ENCODE assay signal across 19 cellular contexts in the genomic region with DNA sequence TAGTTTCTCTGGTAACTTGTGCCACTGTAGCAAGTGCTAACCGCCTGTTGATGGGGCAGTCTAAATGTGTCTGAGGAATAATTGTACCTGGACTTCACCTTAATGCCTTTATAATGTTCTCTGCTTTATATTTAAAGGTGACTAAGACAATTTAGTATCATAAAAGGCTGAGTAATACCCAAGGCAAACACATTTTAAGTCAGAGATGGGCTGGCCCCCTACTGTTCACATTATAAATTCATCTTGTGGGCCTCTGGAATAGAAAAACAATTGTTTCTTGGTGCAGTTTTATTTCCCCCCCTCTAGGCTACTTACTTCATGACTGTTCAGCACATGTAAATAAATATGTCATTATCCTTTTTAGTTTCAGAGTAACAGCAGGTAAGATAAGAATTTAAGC.
DNase-seq lines count a peak whose midpoint lies in the region; ATAC-seq and TF ChIP-seq lines count a peak whose summit lies in the region.
"Had no signal": no experiment of that assay in that cellular context is flagged by ENCODE, and none has a peak within 500 bp of the region (broad histone marks: within the 10 kb centered on the region; RNA-seq: fewer than 3 reads in every experiment).

No MANE protein-coding gene starts in this region.

- TF ChIP-seq RAD21 in SK-N-SH (IDR thresholded peaks at IDR 0.05; ENCODE audit: low read length): no peak

- no peak overlapping the region for H3K4me3 Mint-ChIP-seq in T-helper 17 cell
- H3K4me3 Mint-ChIP-seq: central memory CD8-positive, alpha-beta T cell; T-helper 1 cell treated with Interleukin-12 subunit alpha and Interleukin-12 subunit beta and Interleukin-4 antibody, amounts not matched to agents 30 μg/mL and 1 μg/mL, for 36 hours had no signal

- H3K4me3 ChIP-seq in KMS-11 (IDR thresholded peaks at IDR 0.05; ENCODE audit: insufficient read depth, low read depth, low read length) (no peak overlapping the region), SK-N-SH (ENCODE audit: low read depth in 2 of 2, low read length in 1 of 2) (no peak overlapping the region), H7 (ENCODE audit: insufficient read depth, low read depth, low read length) (no peak overlapping the region)
- H3K4me3 ChIP-seq: thoracic aorta had no signal

- no peak overlapping the region for H3K27ac Mint-ChIP-seq in T-helper 17 cell
- H3K27ac Mint-ChIP-seq: T-helper 1 cell treated with Interleukin-12 subunit alpha and Interleukin-12 subunit beta and Interleukin-4 antibody, amounts not matched to agents 30 μg/mL and 1 μg/mL, for 36 hours had no signal

- H3K27me3 ChIP-seq in KMS-11 (ENCODE audit: insufficient read depth, low read depth) (no peaks in the 10 kb centered on the region), SK-N-SH (ENCODE audit: insufficient read depth) (no peaks in the 10 kb centered on the region), H7 (ENCODE audit: control insufficient read depth, insufficient read depth, low read length) (no peaks in the 10 kb centered on the region)
- H3K27me3 ChIP-seq: BE2C had no signal

- DNase-seq in COR-L47 (lab: John Stamatoyannopoulos, UW) (peak; percentile 67), SK-N-SH (no peak), iris pigment epithelial cell (ENCODE audit: low read depth) (peak; percentile 26), activated gamma-delta T cell treated with Interleukin-2 at 50 U/mL for 16 hours (no peak), T-helper 17 cell (no peak), H7 (no peak)
- DNase-seq: activated CD4-positive, CD25-positive, alpha-beta regulatory T cell treated with anti-CD3 and anti-CD28 coated beads, Interleukin-2, amount 50 U/mL, for 72 hours; activated CD8-positive, alpha-beta memory T cell treated with anti-CD3 and anti-CD28 coated beads, Interleukin-2, amount 50 U/mL, for 48 hours; activated naive CD4-positive, alpha-beta T cell treated with anti-CD3 and anti-CD28 coated beads, Interleukin-2, amount 50 U/mL, for 16 hours; BE2C; islet precursor cell; NCI-H524 treated with DMSO at 0.1 percent for 48 hours; posterior cingulate gyrus had no signal

- H3K4me1 ChIP-seq in KMS-11 (ENCODE audit: low read depth, poor library complexity, severe bottlenecking): no peaks in the 10 kb centered on the region
- H3K4me1 ChIP-seq in SK-N-SH (ENCODE audit: control insufficient read depth in 1 of 2, insufficient read depth in 2 of 2, low read depth in 1 of 2, low read length in 1 of 2): peaks cover 0 to 4% of the 10 kb centered on the region in 2 experiments; a peak in 2 of 4 replicates
- H3K4me1 ChIP-seq: BE2C had no signal

- H4K20me1 ChIP-seq in KMS-11 (ENCODE audit: insufficient read depth): no peaks in the 10 kb centered on the region
- H4K20me1 ChIP-seq in SK-N-SH (ENCODE audit: insufficient read depth): no peaks in the 10 kb centered on the region

- POLR2A ChIA-PET in SK-N-SH (lab: Yijun Ruan, JAX): no interaction called here

- CTCF ChIA-PET in SK-N-SH (lab: Yijun Ruan, JAX): no interaction called here

- H3K9ac ChIP-seq in KMS-11 (no peak overlapping the region), SK-N-SH (no peak overlapping the region)

- ATAC-seq in HG02884 (IDR thresholded peaks at IDR 0.05; ENCODE audit: unreplicated experiment) (no peak), T-helper 17 cell (no peak)

- H2AFZ ChIP-seq in KMS-11 (ENCODE audit: low read depth): no peak overlapping the region
- no peak overlapping the region for H2AFZ ChIP-seq in SK-N-SH (ENCODE audit: low read depth)

- no peak for TF ChIP-seq EP300 in SK-N-SH (IDR thresholded peaks at IDR 0.05; ENCODE audit: borderline replicate concordance in 1 of 2, low read depth in 1 of 2, low read length in 1 of 2)

- no peaks in the 10 kb centered on the region for H3K79me2 ChIP-seq in KMS-11 (ENCODE audit: insufficient read depth, low read depth)
- H3K79me2 ChIP-seq in SK-N-SH (ENCODE audit: insufficient read depth): no peaks in the 10 kb centered on the region

- peak; percentile 22; the same call in 1 of the 2 replicates for TF ChIP-seq CTCF in KMS-11 (conservative IDR thresholded peaks at IDR 0.05; ENCODE audit: low read depth, low read length)
- TF ChIP-seq CTCF in SK-N-SH (IDR thresholded peaks at IDR 0.05): peak; percentile 42; the same call in 1 of the 2 replicates

- no peaks in the 10 kb centered on the region for H3K36me3 Mint-ChIP-seq in T-helper 17 cell (ENCODE audit: low read depth)

- H3K27ac ChIP-seq in KMS-11 (no peak overlapping the region), SK-N-SH (ENCODE audit: low read depth in 2 of 2, low read length in 1 of 2) (no peak overlapping the region)
- H3K27ac ChIP-seq: RWPE1, thoracic aorta had no signal

- 65% methylated on average over 1 of the region's 1 CpG for WGBS in SK-N-SH (ENCODE audit: low lambda C conversion rate)

- H3K9me3 ChIP-seq in SK-N-SH: no peaks in the 10 kb centered on the region
- no peaks in the 10 kb centered on the region for H3K9me3 ChIP-seq in T-helper 17 cell (ENCODE audit: control insufficient read depth, low read length, poor library complexity, severe bottlenecking)
- H3K9me3 ChIP-seq: BE2C, thoracic aorta had no signal

- H3K27me3 Mint-ChIP-seq in T-helper 17 cell: no peaks in the 10 kb centered on the region
- H3K27me3 Mint-ChIP-seq: central memory CD8-positive, alpha-beta T cell had no signal

- H3F3A ChIP-seq in SK-N-SH (replicated peaks; ENCODE audit: insufficient read depth): no peaks in the 10 kb centered on the region

- H3K36me3 ChIP-seq in KMS-11 (ENCODE audit: insufficient read depth) (no peaks in the 10 kb centered on the region), SK-N-SH (replicated peaks in 1 of 2; ENCODE audit: control insufficient read depth in 1 of 2, insufficient read depth in 2 of 2, low read length in 1 of 2) (no peaks in the 10 kb centered on the region), H7 (replicated peaks; ENCODE audit: control insufficient read depth, insufficient read depth, low read length) (no peaks in the 10 kb centered on the region)
- H3K36me3 ChIP-seq: BE2C, thoracic aorta had no signal

- H3K4me2 ChIP-seq in KMS-11 (no peak overlapping the region), SK-N-SH (no peak overlapping the region)

- no peaks in the 10 kb centered on the region for H3K9me2 ChIP-seq in SK-N-SH

- no peaks in the 10 kb centered on the region for H3K4me1 Mint-ChIP-seq in T-helper 17 cell
- H3K4me1 Mint-ChIP-seq: central memory CD8-positive, alpha-beta T cell had no signal

TF ChIP-seq in SK-N-SH, 30 proteins besides CTCF, POLR2A, EP300 and RAD21:
- TF ChIP-seq, protein P1, sequence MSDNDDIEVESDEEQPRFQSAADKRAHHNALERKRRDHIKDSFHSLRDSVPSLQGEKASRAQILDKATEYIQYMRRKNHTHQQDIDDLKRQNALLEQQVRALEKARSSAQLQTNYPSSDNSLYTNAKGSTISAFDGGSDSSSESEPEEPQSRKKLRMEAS (IDR thresholded peaks at IDR 0.05; ENCODE audit: low read depth): no peak
- no peak for TF ChIP-seq NFIC (IDR thresholded peaks at IDR 0.05; ENCODE audit: borderline replicate concordance)
- TF ChIP-seq TEAD4 (IDR thresholded peaks at IDR 0.05; ENCODE audit: borderline replicate concordance, insufficient read depth): no peak
- TF ChIP-seq GATA2 (CRISPR knock-in tag; IDR thresholded peaks at IDR 0.05): no peak
- no peak for TF ChIP-seq FOSL2 (IDR thresholded peaks at IDR 0.05; ENCODE audit: borderline replicate concordance, low read depth)
- no peak for TF ChIP-seq RXRA (IDR thresholded peaks at IDR 0.05; ENCODE audit: borderline replicate concordance, low read depth)
- TF ChIP-seq, protein P2, sequence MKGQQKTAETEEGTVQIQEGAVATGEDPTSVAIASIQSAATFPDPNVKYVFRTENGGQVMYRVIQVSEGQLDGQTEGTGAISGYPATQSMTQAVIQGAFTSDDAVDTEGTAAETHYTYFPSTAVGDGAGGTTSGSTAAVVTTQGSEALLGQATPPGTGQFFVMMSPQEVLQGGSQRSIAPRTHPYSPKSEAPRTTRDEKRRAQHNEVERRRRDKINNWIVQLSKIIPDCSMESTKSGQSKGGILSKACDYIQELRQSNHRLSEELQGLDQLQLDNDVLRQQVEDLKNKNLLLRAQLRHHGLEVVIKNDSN (IDR thresholded peaks at IDR 0.05; ENCODE audit: borderline replicate concordance, low read depth): no peak

Comparison
In these comparisons a context has a peak if more than half of its experiments do, and no peak if none do; other contexts are left out.
1. DNase-seq: peak in COR-L47 (single experiment) and iris pigment epithelial cell (single experiment); none in SK-N-SH (single experiment), activated gamma-delta T cell treated with Interleukin-2 at 50 U/mL for 16 hours (single experiment), T-helper 17 cell (0 of 3) and H7 (single experiment).